Comparison of ENCODE assay signal across 1 cellular context in genomic region chr1:167248707-167249642, GRCh38.
TF ChIP-seq lines count a peak whose summit lies in the region.

No MANE protein-coding gene starts in this region.

TF ChIP-seq in WTC11, 78 proteins besides CTCF, POLR2A, EP300 and RAD21 (continued from another document):
- TF ChIP-seq IRF1 (CRISPR knock-in tag; IDR thresholded peaks at IDR 0.05): no peak
- TF ChIP-seq HMGXB4 (CRISPR knock-in tag; IDR thresholded peaks at IDR 0.05): no peak
- TF ChIP-seq GABPB1 (CRISPR knock-in tag; IDR thresholded peaks at IDR 0.05): no peak
- TF ChIP-seq ZNF121 (CRISPR knock-in tag; IDR thresholded peaks at IDR 0.05): no peak
- no peak for TF ChIP-seq ZNF425 (CRISPR knock-in tag; conservative IDR thresholded peaks at IDR 0.05)
- no peak for TF ChIP-seq ZNF219 (CRISPR knock-in tag; IDR thresholded peaks at IDR 0.05; ENCODE audit: borderline replicate concordance)
- TF ChIP-seq SOX15 (CRISPR knock-in tag; IDR thresholded peaks at IDR 0.05): no peak
- no peak for TF ChIP-seq E2F5 (CRISPR knock-in tag; IDR thresholded peaks at IDR 0.05)
- no peak for TF ChIP-seq PRRX2 (CRISPR knock-in tag; IDR thresholded peaks at IDR 0.05)
- TF ChIP-seq SMAD3 (CRISPR knock-in tag; IDR thresholded peaks at IDR 0.05; ENCODE audit: borderline replicate concordance): no peak
- no peak for TF ChIP-seq ELF4 (CRISPR knock-in tag; IDR thresholded peaks at IDR 0.05; ENCODE audit: low read depth)
